Comparison of ENCODE assay signal across 19 cellular contexts in the genomic region with DNA sequence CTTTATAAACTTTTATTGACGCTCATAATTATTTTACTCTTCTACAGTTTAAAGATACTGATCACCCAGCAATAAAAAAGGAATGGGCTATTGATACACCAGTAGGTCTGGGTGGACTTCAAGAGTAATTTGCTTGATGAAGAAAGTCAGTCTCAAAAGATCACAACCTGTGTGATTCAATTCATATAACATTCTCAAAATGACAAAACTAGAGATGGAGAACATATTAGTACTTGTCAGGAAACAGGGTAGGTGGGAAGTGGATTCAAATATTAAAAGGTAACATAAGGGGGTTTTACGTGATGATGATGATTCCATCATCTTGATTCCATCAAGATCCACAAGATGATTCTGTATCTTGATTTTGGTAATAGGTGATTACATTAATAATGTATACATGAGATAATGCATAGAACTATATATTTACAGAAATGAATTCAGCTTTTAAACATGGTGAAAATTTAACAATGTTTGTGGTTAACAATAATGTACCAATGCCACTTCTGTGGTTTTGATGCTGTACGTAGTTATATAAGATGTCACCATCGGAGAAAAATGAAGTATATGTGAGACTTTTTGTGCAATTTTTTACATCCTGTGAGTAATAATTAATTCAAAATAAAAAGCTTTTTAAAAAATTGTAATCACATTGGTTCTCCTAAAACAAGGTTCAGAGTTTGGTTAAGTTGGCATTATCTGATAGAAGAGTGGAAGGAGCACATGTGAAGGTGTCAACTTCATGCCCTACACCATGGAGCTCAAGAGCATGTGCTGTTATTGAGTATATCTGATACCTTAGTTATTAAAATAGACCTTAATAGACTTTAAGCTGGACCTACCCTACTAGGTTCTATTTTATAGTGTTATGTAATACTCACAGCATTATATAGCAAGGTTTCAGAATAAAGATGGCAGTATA.
DNase-seq lines count a peak whose midpoint lies in the region; ATAC-seq, FAIRE-seq and TF ChIP-seq lines count a peak whose summit lies in the region.
"Had no signal": no experiment of that assay in that cellular context is flagged by ENCODE, and none has a peak within 500 bp of the region (broad histone marks: within the 10 kb centered on the region; RNA-seq: fewer than 3 reads in every experiment).

No MANE protein-coding gene starts in this region.

- intact Hi-C loops in CD4-positive, alpha-beta memory T cell (cut with micrococcal nuclease), result no loop called here
- intact Hi-C loops in pancreas (cut with DNase I), result no loop called here

- H3K27ac Mint-ChIP-seq in CD4-positive, alpha-beta memory T cell, result peak overlapping the region in 6 of 7 donors; percentile 5 to 76 (median 41)
- peak overlapping the region; percentile 63 for H3K27ac Mint-ChIP-seq in central memory CD8-positive, alpha-beta T cell (ENCODE audit: low read depth)
- H3K27ac Mint-ChIP-seq: IgD-negative memory B cell had no signal

- 92% methylated on average over 4 of the region's 4 CpGs for WGBS in pancreas, 2 donors

- CTCF ChIA-PET in CD4-positive, alpha-beta memory T cell (lab: Charles Lee; ENCODE audit: partially characterized antibody), result interaction anchor here (1.8 to 2.1 kb wide), 2 partner anchors 258 to 320 kb away, joined by 4 to 5 read pairs; no protein-coding TSS in a partner anchor

- peaks cover 49 to 70% of the 10 kb centered on the region in 2 donors for H3K36me3 Mint-ChIP-seq in CD4-positive, alpha-beta memory T cell
- peaks cover 79% of the 10 kb centered on the region for H3K36me3 Mint-ChIP-seq in central memory CD8-positive, alpha-beta T cell (ENCODE audit: insufficient read depth)

- peaks cover 47% of the 10 kb centered on the region for H3K36me3 ChIP-seq in CD4-positive, alpha-beta memory T cell (ENCODE audit: insufficient read depth, low read length)
- H3K36me3 ChIP-seq in pancreas, result peaks cover 0 to 26% (median 0%) of the 10 kb centered on the region in 3 donors

- H3K27ac ChIP-seq in CD4-positive, alpha-beta memory T cell (ENCODE audit: low read depth, low read length), result no peak overlapping the region
- H3K27ac ChIP-seq in pancreas, result no peak overlapping the region

- POLR2A ChIA-PET in CD4-positive, alpha-beta memory T cell (lab: Charles Lee; ENCODE audit: partially characterized antibody), result no interaction called here

- no peak for DNase-seq in CD4-positive, alpha-beta memory T cell
- DNase-seq in D721Med (ENCODE audit: insufficient read length, low spot score) (no peak), pancreas (no peak)
- no peak for DNase-seq in central memory CD8-positive, alpha-beta T cell (ENCODE audit: low spot score in 2 of 2)
- DNase-seq: DMS53, EL, GF-D8, NCI-H1105, NCI-H146, NCI-H2029, NCI-H226, NCI-H510A treated with DMSO at 0.1 percent for 48 hours, NCI-H748 treated with DMSO at 0.1 percent for 48 hours had no signal

- no peak overlapping the region for H3K4me3 Mint-ChIP-seq in CD4-positive, alpha-beta memory T cell
- no peak overlapping the region for H3K4me3 Mint-ChIP-seq in central memory CD8-positive, alpha-beta T cell
- H3K4me3 Mint-ChIP-seq: IgD-negative memory B cell had no signal

- H3K4me1 Mint-ChIP-seq in CD4-positive, alpha-beta memory T cell, result peaks cover 4 to 9% (median 7%) of the 10 kb centered on the region in 4 donors
- H3K4me1 Mint-ChIP-seq in central memory CD8-positive, alpha-beta T cell, result peaks cover 34% of the 10 kb centered on the region

- FAIRE-seq in D721Med (lab: Jason Lieb, UNC) (peak; percentile 25), pancreas (lab: Jason Lieb, UNC) (peak; percentile 63)
- FAIRE-seq: H1 had no signal

- H3K9me3 ChIP-seq in CD4-positive, alpha-beta memory T cell (ENCODE audit: control insufficient read depth in 1 of 2, low read length in 2 of 2), result no peaks in the 10 kb centered on the region
- H3K9me3 ChIP-seq in pancreas, result no peaks in the 10 kb centered on the region

- TF ChIP-seq CTCF in D721Med (IDR thresholded peaks at IDR 0.05; ENCODE audit: insufficient read depth, missing control alignments) (no peak), pancreas (IDR thresholded peaks at IDR 0.05) (no peak)

- H3K9me3 Mint-ChIP-seq in CD4-positive, alpha-beta memory T cell, result no peaks in the 10 kb centered on the region
- no peaks in the 10 kb centered on the region for H3K9me3 Mint-ChIP-seq in central memory CD8-positive, alpha-beta T cell
- H3K9me3 Mint-ChIP-seq: IgD-negative memory B cell had no signal

- peak; percentile 79 for ATAC-seq in central memory CD8-positive, alpha-beta T cell (replicated peaks; ENCODE audit: extremely low read depth, poor library complexity, severe bottlenecking)
- ATAC-seq in pancreas (no peak), GM19397 (IDR thresholded peaks at IDR 0.05; ENCODE audit: unreplicated experiment) (no peak), GM21390 (IDR thresholded peaks at IDR 0.05; ENCODE audit: unreplicated experiment) (no peak), HG03025 (IDR thresholded peaks at IDR 0.05; ENCODE audit: low FRiP score, unreplicated experiment) (no peak)
- ATAC-seq: HCT116 had no signal

- H3K4me1 ChIP-seq in CD4-positive, alpha-beta memory T cell (ENCODE audit: insufficient read depth, low read length), result no peaks in the 10 kb centered on the region
- no peaks in the 10 kb centered on the region for H3K4me1 ChIP-seq in pancreas

- H3K4me3 ChIP-seq in CD4-positive, alpha-beta memory T cell (ENCODE audit: low read length in 2 of 2), result no peak overlapping the region
- no peak overlapping the region for H3K4me3 ChIP-seq in pancreas

- H3K27me3 ChIP-seq in CD4-positive, alpha-beta memory T cell (ENCODE audit: insufficient read depth, low read length), result no peaks in the 10 kb centered on the region
- H3K27me3 ChIP-seq in pancreas, result no peaks in the 10 kb centered on the region

- no peaks in the 10 kb centered on the region for H3K27me3 Mint-ChIP-seq in CD4-positive, alpha-beta memory T cell
- H3K27me3 Mint-ChIP-seq in central memory CD8-positive, alpha-beta T cell, result no peaks in the 10 kb centered on the region
- H3K27me3 Mint-ChIP-seq: IgD-negative memory B cell had no signal
